ENCODE assay signal across 18 cellular contexts in the genomic region with DNA sequence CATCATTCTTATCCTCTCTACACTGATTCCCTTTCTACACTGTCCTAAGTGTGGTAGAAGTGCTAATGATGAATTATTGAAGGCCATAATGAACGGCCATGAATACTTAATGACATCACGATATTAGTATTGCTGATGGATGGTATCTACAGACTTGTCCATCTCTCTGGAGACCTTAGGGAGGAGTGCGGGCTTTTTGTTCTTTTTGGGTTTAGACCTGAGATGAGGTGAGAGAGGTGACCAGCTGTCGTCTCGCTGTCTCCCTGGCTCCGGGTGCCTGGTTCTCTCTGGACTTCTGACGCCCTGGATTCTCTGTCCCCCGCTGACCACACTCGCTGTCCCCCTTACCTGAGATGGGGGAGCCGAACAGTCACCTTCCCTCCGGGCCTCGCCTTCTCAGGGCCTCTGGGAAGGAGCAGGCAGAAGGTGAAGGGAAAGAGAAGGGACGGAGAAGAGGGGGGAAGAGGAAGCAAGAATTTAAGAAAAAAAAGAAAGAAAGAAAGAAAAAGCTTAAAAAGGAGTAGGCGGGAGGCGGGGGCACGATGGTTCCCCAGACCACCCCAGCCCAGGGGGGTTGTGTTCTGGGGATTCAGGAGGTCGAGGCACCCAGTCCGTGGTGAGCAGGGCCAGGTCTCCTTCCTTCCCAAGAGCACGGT. TPM values are rescaled to one million over a fixed set of nuclear protein-coding genes. Genes with fewer than 3 reads are reported as not detected.
DNase-seq lines count a peak whose midpoint lies in the region; ATAC-seq, FAIRE-seq and TF ChIP-seq lines count a peak whose summit lies in the region.
"Had no signal": no experiment of that assay in that cellular context is flagged by ENCODE, and none has a peak within 500 bp of the region (broad histone marks: within the 10 kb centered on the region; RNA-seq: fewer than 3 reads in every experiment).

No MANE protein-coding gene starts in this region.

- peaks cover 13 to 34% (median 25%) of the 10 kb centered on the region in 4 donors for H3K4me1 Mint-ChIP-seq in naive thymus-derived CD8-positive, alpha-beta T cell

- POLR2A ChIA-PET in naive thymus-derived CD8-positive, alpha-beta T cell (lab: Charles Lee) = no interaction called here

- H3K9me3 ChIP-seq in right cardiac atrium (ENCODE audit: control insufficient read depth, low read length) = no peaks in the 10 kb centered on the region
- no peaks in the 10 kb centered on the region for H3K9me3 ChIP-seq in uterus
- H3K9me3 ChIP-seq in small intestine (ENCODE audit: control insufficient read depth, low read depth) = no peaks in the 10 kb centered on the region
- H3K9me3 ChIP-seq: prostate gland had no signal

- H3K4me3 ChIP-seq in right cardiac atrium (ENCODE audit: low read length) = no peak overlapping the region
- no peak overlapping the region for H3K4me3 ChIP-seq in coronary artery
- no peak overlapping the region for H3K4me3 ChIP-seq in uterus
- H3K4me3 ChIP-seq in small intestine (ENCODE audit: low read depth in 1 of 2, low read length in 2 of 2) = no peak overlapping the region
- H3K4me3 ChIP-seq: lung, prostate gland had no signal

- intact Hi-C loops in right cardiac atrium (cut with DNase I) (no loop called here), left ventricle myocardium superior (cut with micrococcal nuclease) (no loop called here), uterus (cut with DNase I; ENCODE audit: low total_unique reads) (no loop called here)

- H3K4me1 ChIP-seq in right cardiac atrium (ENCODE audit: control insufficient read depth, insufficient read depth, low read length) (no peaks in the 10 kb centered on the region), uterus (peaks cover 0 to 6% of the 10 kb centered on the region in 2 donors), small intestine (ENCODE audit: control insufficient read depth in 2 of 2, insufficient read depth in 1 of 2, low read depth in 1 of 2, low read length in 1 of 2) (no peaks in the 10 kb centered on the region)

- ATAC-seq in right cardiac atrium = no peak
- ATAC-seq in left ventricle myocardium superior = no peak
- ATAC-seq in naive thymus-derived CD8-positive, alpha-beta T cell = no peak

- TF ChIP-seq CTCF in coronary artery (IDR thresholded peaks at IDR 0.05) (no peak), uterus (IDR thresholded peaks at IDR 0.05) (no peak)

- H3K9me3 Mint-ChIP-seq in naive thymus-derived CD8-positive, alpha-beta T cell = no peaks in the 10 kb centered on the region
- H3K9me3 Mint-ChIP-seq: activated naive CD4-positive, alpha-beta T cell treated with anti-CD3 and anti-CD28 coated beads, Interleukin-2, amount 10 ng/mL, durations not matched to agents 7 days and 5 days had no signal

- TF ChIP-seq POLR2A in uterus (IDR thresholded peaks at IDR 0.05) = no peak

- FAIRE-seq in small intestine (lab: Jason Lieb, UNC) = no peak

- H3K27me3 Mint-ChIP-seq in naive thymus-derived CD8-positive, alpha-beta T cell = peaks cover 0 to 3% (median 0%) of the 10 kb centered on the region in 5 donors

- peak overlapping the region in 8 of 10 donors; percentile 6 to 91 (median 54) for H3K27ac Mint-ChIP-seq in naive thymus-derived CD8-positive, alpha-beta T cell

- peak overlapping the region in 6 of 10 donors; percentile 20 to 72 (median 56) for H3K4me3 Mint-ChIP-seq in naive thymus-derived CD8-positive, alpha-beta T cell

- H3K27ac ChIP-seq in right cardiac atrium (ENCODE audit: low read length) = no peak overlapping the region
- H3K27ac ChIP-seq in coronary artery = peak overlapping the region; percentile 92 to 97
- H3K27ac ChIP-seq in uterus = peak overlapping the region; percentile 82 to 96
- peak overlapping the region in 1 of 2 donors; percentile 22 for H3K27ac ChIP-seq in small intestine (ENCODE audit: low read depth in 1 of 2, low read length in 1 of 2)
- H3K27ac ChIP-seq: epithelial cell of prostate had no signal

- H3K36me3 ChIP-seq in uterus (no peaks in the 10 kb centered on the region), small intestine (ENCODE audit: control insufficient read depth in 2 of 2, insufficient read depth in 2 of 2, low read length in 2 of 2) (no peaks in the 10 kb centered on the region)
- H3K36me3 ChIP-seq: prostate gland had no signal

- no peaks in the 10 kb centered on the region for H3K36me3 Mint-ChIP-seq in naive thymus-derived CD8-positive, alpha-beta T cell
- H3K36me3 Mint-ChIP-seq: activated naive CD4-positive, alpha-beta T cell treated with anti-CD3 and anti-CD28 coated beads, Interleukin-2, amount 10 ng/mL, durations not matched to agents 7 days and 5 days had no signal

- H3K27me3 ChIP-seq in right cardiac atrium (ENCODE audit: control insufficient read depth, insufficient read depth) (no peaks in the 10 kb centered on the region), uterus (no peaks in the 10 kb centered on the region), small intestine (ENCODE audit: control insufficient read depth in 2 of 2, insufficient read depth in 2 of 2, low read length in 2 of 2) (no peaks in the 10 kb centered on the region)

- WGBS in right cardiac atrium = 71% methylated on average over 19 of the region's 19 CpGs
- 80 to 94% (median 89%) methylated on average over 19 of the region's 19 CpGs for WGBS in small intestine, 3 donors

- DNase-seq in right cardiac atrium (peak in 2 of 3 donors; percentile 14 to 35), left ventricle myocardium superior (no peak), coronary artery (ENCODE audit: low spot score) (no peak), uterus (no peak), NCI-H1436 treated with DMSO at 0.1 percent for 48 hours (lab: John Stamatoyannopoulos, UW) (no peak), NCI-H524 (lab: John Stamatoyannopoulos, UW) (no peak), small intestine (no peak)
- DNase-seq in naive thymus-derived CD8-positive, alpha-beta T cell = no peak
- DNase-seq: activated naive CD4-positive, alpha-beta T cell treated with anti-CD3 and anti-CD28 coated beads, Interleukin-2, amount 10 ng/mL, durations not matched to agents 7 days and 5 days; C1 segment of cervical spinal cord; Karpas-422; NCI-H187 treated with DMSO at 0.1 percent for 48 hours; NCI-H774; stimulated activated CD8-positive, alpha-beta memory T cell treated with anti-CD3 and anti-CD28 coated beads, Interleukin-4, amount 100 ng/mL, for 48 hours had no signal

RNA-seq across cellular contexts. Expression of a gene that starts 17.1 kb away (rescaled TPM):
- 100 to 1,000 TPM; 127 to 150 (median 133) TPM for total RNA-seq in right cardiac atrium
- 156 TPM for polyA plus RNA-seq in right cardiac atrium
- 155 TPM for total RNA-seq in left ventricle myocardium superior
- total RNA-seq in naive thymus-derived CD8-positive, alpha-beta T cell = not detected
- under 1 TPM in 1 of 3 donors, not detected in 2; 0.71 TPM for polyA plus RNA-seq in naive thymus-derived CD8-positive, alpha-beta T cell
- 100 to 1,000 TPM in 1 of 4 donors, 10 to 100 TPM in 1, under 1 TPM in 1, not detected in 1; 0.90 to 119 (median 19.6) TPM for total RNA-seq in uterus
- 1 to 10 TPM in 2 of 3 donors, not detected in 1; 5.0 to 6.2 TPM for polyA plus RNA-seq in small intestine
- total RNA-seq: cerebellum had no signal

RNA-seq across cellular contexts. Expression of a gene that starts 18.5 kb away (rescaled TPM):
- total RNA-seq in right cardiac atrium = 100 to 1,000 TPM in 1 of 4 donors, 10 to 100 TPM in 3; 58.4 to 138 (median 74.3) TPM
- 24.8 TPM for polyA plus RNA-seq in right cardiac atrium
- total RNA-seq in left ventricle myocardium superior = 26.8 TPM
- under 1 TPM; 0.44 to 0.83 TPM for total RNA-seq in naive thymus-derived CD8-positive, alpha-beta T cell
- not detected for polyA plus RNA-seq in naive thymus-derived CD8-positive, alpha-beta T cell
- 1,000 to 10,000 TPM in 1 of 4 donors, 100 to 1,000 TPM in 2, 10 to 100 TPM in 1; 59.4 to 4,880 (median 491) TPM for total RNA-seq in uterus
- 10 to 100 TPM in 1 of 3 donors, 1 to 10 TPM in 2; 2.2 to 51.6 (median 2.7) TPM for polyA plus RNA-seq in small intestine

RNA-seq across cellular contexts. Expression of a gene that starts 32.4 kb away (rescaled TPM):
- 10 to 100 TPM; 33.2 to 40.7 (median 36.1) TPM for total RNA-seq in right cardiac atrium
- 26.5 TPM for polyA plus RNA-seq in right cardiac atrium
- 37.6 TPM for total RNA-seq in left ventricle myocardium superior
- total RNA-seq in naive thymus-derived CD8-positive, alpha-beta T cell = 10 to 100 TPM; 82.8 to 83.6 TPM
- under 1 TPM; 0.29 to 0.84 (median 0.67) TPM for polyA plus RNA-seq in naive thymus-derived CD8-positive, alpha-beta T cell
- total RNA-seq in uterus = 10 to 100 TPM in 3 of 4 donors, 1 to 10 TPM in 1; 9.2 to 65.3 (median 20.6) TPM
- 10 to 100 TPM; 14.1 to 25.7 (median 17.4) TPM for polyA plus RNA-seq in small intestine

RNA-seq across cellular contexts. Expression of a gene that starts 53.0 kb away (rescaled TPM):
- 1 to 10 TPM; 2.4 to 4.0 (median 3.5) TPM for total RNA-seq in right cardiac atrium
- 3.3 TPM for polyA plus RNA-seq in right cardiac atrium
- total RNA-seq in left ventricle myocardium superior = 1.2 TPM
- total RNA-seq in naive thymus-derived CD8-positive, alpha-beta T cell = under 1 TPM in 1 of 2 experiments, not detected in 1; 0.30 TPM
- polyA plus RNA-seq in naive thymus-derived CD8-positive, alpha-beta T cell = not detected
- total RNA-seq in uterus = 10 to 100 TPM in 1 of 4 donors, 1 to 10 TPM in 2, not detected in 1; 2.3 to 11.3 (median 6.2) TPM
- 1 to 10 TPM in 1 of 3 donors, under 1 TPM in 2; 0.54 to 2.1 (median 0.67) TPM for polyA plus RNA-seq in small intestine

Comparison
In these comparisons a context has a peak if more than half of its experiments do, and no peak if none do; other contexts are left out.
1. DNase-seq: peak in right cardiac atrium (2 of 3); none in left ventricle myocardium superior (single experiment), coronary artery (single experiment), naive thymus-derived CD8-positive, alpha-beta T cell (0 of 10), uterus (0 of 2), NCI-H1436 treated with DMSO at 0.1 percent for 48 hours (single experiment), NCI-H524 (0 of 2) and small intestine (single experiment).
2. RNA of a gene that starts 18.5 kb away (total RNA-seq): 59.4 to 4,880 TPM in uterus, 58.4 to 138 TPM in right cardiac atrium and 26.8 TPM in left ventricle myocardium superior (single experiment); 0.44 to 0.83 TPM in naive thymus-derived CD8-positive, alpha-beta T cell; every median in the first group is over 10 times any median in the second.